In genomic region chr5:131022811-131023210, GRCh38 we compare ENCODE assay signal across 21 cellular contexts.
"Had no signal": no experiment of that assay in that cellular context is flagged by ENCODE, and none has a peak within 500 bp of the region (broad histone marks: within the 10 kb centered on the region; RNA-seq: fewer than 3 reads in every experiment).

No MANE protein-coding gene starts in this region.

- H3K4me1 ChIP-seq: foreskin keratinocyte, parathyroid adenoma, psoas muscle, sigmoid colon, testis, tibial nerve had no signal

- H3K27me3 Mint-ChIP-seq: stimulated activated naive CD8-positive, alpha-beta T cell treated with anti-CD3 and anti-CD28 coated beads, Interleukin-15, amount 100 ng/mL, for 72 hours had no signal

- H3K36me3 Mint-ChIP-seq: stimulated activated naive B cell treated with anti-CD40 and anti-IgM and Interleukin-4, amounts not matched to agents 10 μg/mL and 1 μg/mL and 100 μg/mL, for 72 hours had no signal

- H3K9me3 Mint-ChIP-seq: effector memory CD8-positive, alpha-beta T cell had no signal

- H3K27ac ChIP-seq: foreskin keratinocyte, hepatocyte, parathyroid adenoma, psoas muscle, sigmoid colon, skin epidermis, testis, tibial nerve had no signal

- H3K36me3 ChIP-seq: sigmoid colon, tibial nerve had no signal

- H3K27ac Mint-ChIP-seq: effector memory CD8-positive, alpha-beta T cell; naive thymus-derived CD4-positive, alpha-beta T cell; nephron progenitor cell; stimulated activated naive B cell treated with anti-CD40 and anti-IgM and Interleukin-4, amounts not matched to agents 10 μg/mL and 1 μg/mL and 100 μg/mL, for 72 hours; stimulated activated naive CD8-positive, alpha-beta T cell treated with anti-CD3 and anti-CD28 coated beads, Interleukin-15, amount 100 ng/mL, for 72 hours had no signal

- H3K4me1 Mint-ChIP-seq: nephron progenitor cell; stimulated activated naive CD8-positive, alpha-beta T cell treated with anti-CD3 and anti-CD28 coated beads, Interleukin-15, amount 100 ng/mL, for 72 hours had no signal

- H3K9me3 ChIP-seq: psoas muscle, sigmoid colon, testis, tibial nerve had no signal

- H3K27me3 ChIP-seq: hepatocyte, sigmoid colon, testis, tibial nerve had no signal

- ATAC-seq: effector memory CD8-positive, alpha-beta T cell; foreskin keratinocyte; left cardiac atrium; left ventricle myocardium superior; naive thymus-derived CD4-positive, alpha-beta T cell; psoas muscle; stimulated activated naive B cell treated with anti-CD40 and anti-IgM and Interleukin-4, amounts not matched to agents 10 μg/mL and 1 μg/mL and 100 μg/mL, for 72 hours; stimulated activated naive CD8-positive, alpha-beta T cell treated with anti-CD3 and anti-CD28 coated beads, Interleukin-15, amount 100 ng/mL, for 72 hours had no signal

- DNase-seq: effector memory CD8-positive, alpha-beta T cell; head of caudate nucleus; kidney; left cardiac atrium; left ventricle myocardium superior; mammary epithelial cell; naive thymus-derived CD4-positive, alpha-beta T cell; nephron progenitor cell; psoas muscle; retina; sigmoid colon; stimulated activated CD4-positive, alpha-beta T cell treated with anti-CD3 and anti-CD28 coated beads, Interleukin-2, amount 100 ng/mL, for 24 hours; stimulated activated CD4-positive, alpha-beta T cell treated with anti-CD3 and anti-CD28 coated beads, Interleukin-4, amount 100 ng/mL, for 4 hours; stimulated activated naive B cell treated with anti-CD40 and anti-IgM and Interleukin-4, amounts not matched to agents 10 μg/mL and 1 μg/mL and 100 μg/mL, for 72 hours; stimulated activated naive CD8-positive, alpha-beta T cell treated with anti-CD3 and anti-CD28 coated beads, Interleukin-15, amount 100 ng/mL, for 72 hours; testis had no signal

- H3K4me3 Mint-ChIP-seq: effector memory CD8-positive, alpha-beta T cell; naive thymus-derived CD4-positive, alpha-beta T cell; nephron progenitor cell; stimulated activated naive B cell treated with anti-CD40 and anti-IgM and Interleukin-4, amounts not matched to agents 10 μg/mL and 1 μg/mL and 100 μg/mL, for 72 hours; stimulated activated naive CD8-positive, alpha-beta T cell treated with anti-CD3 and anti-CD28 coated beads, Interleukin-15, amount 100 ng/mL, for 72 hours had no signal

- H3K4me3 ChIP-seq: hepatocyte, psoas muscle, sigmoid colon, skin epidermis, testis, tibial nerve had no signal
